1 cellular context compared by ENCODE assay signal in genomic region chr3:58047806-58048205, GRCh38.
TF ChIP-seq lines count a peak whose summit lies in the region.

No MANE protein-coding gene starts in this region.

TF ChIP-seq in GM23338, 12 proteins besides CTCF, POLR2A, EP300 and RAD21 (continued from another document):
- no peak for TF ChIP-seq ZNF462 (CRISPR knock-in tag; IDR thresholded peaks at IDR 0.05)
TF ChIP-seq in GM23338: peak in this region for 0.
